In genomic region chrX:21225643-21226042, GRCh38 we compare ENCODE assay signal across 18 cellular contexts.
"Had no signal": no experiment of that assay in that cellular context is flagged by ENCODE, and none has a peak within 500 bp of the region (broad histone marks: within the 10 kb centered on the region; RNA-seq: fewer than 3 reads in every experiment).

No MANE protein-coding gene starts in this region.

- H3K4me1 Mint-ChIP-seq: activated naive CD4-positive, alpha-beta T cell treated with anti-CD3 and anti-CD28 coated beads, Interleukin-2, amount 10 ng/mL, durations not matched to agents 7 days and 5 days; naive B cell; neural progenitor cell had no signal

- ATAC-seq: sciatic nerve; stimulated activated naive CD8-positive, alpha-beta T cell treated with anti-CD3 and anti-CD28 coated beads, Interleukin-15, Interleukin-2, amounts not matched to agents 100 U/mL and 50 U/mL, for 24 hours; upper lobe of right lung had no signal

- H3K27me3 ChIP-seq: ascending aorta, cardiac muscle cell, colonic mucosa, neural progenitor cell, ovary, upper lobe of right lung had no signal

- H3K9me3 ChIP-seq: ascending aorta, colonic mucosa, ovary, upper lobe of right lung had no signal

- DNase-seq: activated CD4-positive, alpha-beta T cell treated with anti-CD3 and anti-CD28 coated beads for 1 hour; activated CD4-positive, alpha-beta T cell treated with anti-CD3 and anti-CD28 coated beads, Interleukin-2, amount 50 U/mL, for 4 hours; activated naive CD4-positive, alpha-beta T cell treated with anti-CD3 and anti-CD28 coated beads, Interleukin-2, amount 10 ng/mL, durations not matched to agents 7 days and 5 days; activated T-cell treated with anti-CD3 and anti-CD28 coated beads, Interleukin-2, amount 50 U/mL, for 1 hour; colonic mucosa; midbrain; naive B cell; ovary; stimulated activated naive CD8-positive, alpha-beta T cell treated with anti-CD3 and anti-CD28 coated beads, Interleukin-15, Interleukin-2, amounts not matched to agents 100 U/mL and 50 U/mL, for 24 hours; upper lobe of right lung had no signal

- H3K27me3 Mint-ChIP-seq: activated naive CD4-positive, alpha-beta T cell treated with anti-CD3 and anti-CD28 coated beads, Interleukin-2, amount 10 ng/mL, durations not matched to agents 7 days and 5 days; naive B cell had no signal

- H3K36me3 Mint-ChIP-seq: activated naive CD4-positive, alpha-beta T cell treated with anti-CD3 and anti-CD28 coated beads, Interleukin-2, amount 10 ng/mL, durations not matched to agents 7 days and 5 days; naive B cell; neural progenitor cell had no signal

- H3K4me1 ChIP-seq: ascending aorta, colonic mucosa, neural progenitor cell, upper lobe of right lung had no signal

- H3K9me3 Mint-ChIP-seq: activated T-helper 2 cell treated with anti-CD3 and anti-CD28 coated beads, Interferon-gamma antibody, Interleukin-2, Interleukin-4, amounts not matched to agents 10 μg/mL and 5 μg/mL and 100 μg/mL, durations not matched to agents 14 hours and 24 hours and 36 hours had no signal

- H3K27ac Mint-ChIP-seq: activated naive CD4-positive, alpha-beta T cell treated with anti-CD3 and anti-CD28 coated beads, Interleukin-2, amount 10 ng/mL, durations not matched to agents 7 days and 5 days; activated T-helper 2 cell treated with anti-CD3 and anti-CD28 coated beads, Interferon-gamma antibody, Interleukin-2, Interleukin-4, amounts not matched to agents 10 μg/mL and 5 μg/mL and 100 μg/mL, durations not matched to agents 14 hours and 24 hours and 36 hours; naive B cell; neural progenitor cell had no signal

- H3K4me3 Mint-ChIP-seq: activated naive CD4-positive, alpha-beta T cell treated with anti-CD3 and anti-CD28 coated beads, Interleukin-2, amount 10 ng/mL, durations not matched to agents 7 days and 5 days; naive B cell; neural progenitor cell had no signal

- H2AFZ ChIP-seq: neural progenitor cell had no signal

- H3K9ac ChIP-seq: neural progenitor cell had no signal

- H3K4me2 ChIP-seq: neural progenitor cell had no signal

- H3K4me3 ChIP-seq: ascending aorta, cardiac muscle cell, colonic mucosa, lung, neural progenitor cell, ovary, upper lobe of right lung had no signal

- FAIRE-seq: endothelial cell of umbilical vein had no signal

- H3K27ac ChIP-seq: ascending aorta, cardiac muscle cell, colonic mucosa, neural progenitor cell, ovary, upper lobe of right lung, VCaP had no signal

- H3K36me3 ChIP-seq: ascending aorta, cardiac muscle cell, colonic mucosa, neural progenitor cell, ovary, upper lobe of right lung had no signal
